In the genomic region with DNA sequence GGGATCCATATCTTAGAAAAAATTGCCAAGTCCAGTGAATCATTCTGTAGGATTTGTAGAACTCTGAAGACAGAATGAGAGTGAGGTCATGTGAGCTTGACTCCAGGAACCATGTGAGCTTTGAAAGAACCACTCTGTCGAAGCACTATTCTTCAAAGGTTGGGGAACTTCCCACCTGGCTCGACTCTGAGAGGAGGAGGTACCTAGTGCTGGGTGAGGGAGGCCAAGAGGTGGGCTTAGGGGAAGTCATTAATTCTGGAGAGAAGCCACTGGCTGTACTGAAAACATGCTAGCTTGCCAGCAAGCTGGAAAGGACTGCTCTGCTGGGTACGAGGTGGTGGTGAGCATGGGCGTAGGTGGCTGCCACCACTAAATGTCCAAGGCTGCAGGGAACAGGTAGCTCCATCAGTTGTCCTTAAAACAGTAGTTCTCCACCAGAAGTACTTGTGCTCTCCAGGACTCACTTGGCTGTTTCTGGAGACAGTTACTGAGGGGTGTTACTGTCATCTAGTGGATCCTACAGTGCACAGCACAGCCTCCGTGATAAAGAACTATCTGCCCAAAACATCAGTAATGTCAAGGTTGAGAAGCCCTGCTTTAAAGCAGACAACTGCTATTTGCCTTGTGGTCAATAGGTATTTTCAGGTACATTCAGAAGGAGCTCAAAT, we compare ENCODE assay signal across 8 cellular contexts. TPM values are rescaled to one million over a fixed set of nuclear protein-coding genes. Genes with fewer than 3 reads are reported as not detected.
DNase-seq lines count a peak whose midpoint lies in the region; TF ChIP-seq lines count a peak whose summit lies in the region.

No MANE protein-coding gene starts in this region.

- H4K8ac ChIP-seq in neuronal stem cell (ENCODE audit: low read depth, low read length): no peak overlapping the region

- POLR2A ChIA-PET in AG04450 (lab: Yijun Ruan, JAX): no interaction called here

- in situ Hi-C loops in GM13976 (cut with MboI; ENCODE audit: low sequenced_read_pairs, unreplicated experiment): no loop called here

- H3K18ac ChIP-seq in neuronal stem cell (ENCODE audit: low read length): no peak overlapping the region

- no peak overlapping the region for H4K91ac ChIP-seq in neuronal stem cell (ENCODE audit: low read depth, low read length, poor library complexity)

- H3K36me3 ChIP-seq in OCI-LY1 (ENCODE audit: insufficient read depth, low read length): no peaks in the 10 kb centered on the region; the same call in 1 of the 2 replicates
- peaks cover 18 to 39% of the 10 kb centered on the region in 2 donors for H3K36me3 ChIP-seq in neuronal stem cell (replicated peaks in 1 of 2; ENCODE audit: control insufficient read depth in 2 of 2, insufficient read depth in 2 of 2, low read length in 2 of 2)

- H3K23ac ChIP-seq in neuronal stem cell (ENCODE audit: low read depth, low read length, poor library complexity): peak overlapping the region; percentile 9

- no peak overlapping the region for H3K9ac ChIP-seq in OCI-LY1 (ENCODE audit: low read length)
- H3K9ac ChIP-seq in neuronal stem cell (ENCODE audit: low read depth, low read length, poor library complexity): no peak overlapping the region

- H3K9me2 ChIP-seq in OCI-LY1 (ENCODE audit: low read depth, low read length): no peaks in the 10 kb centered on the region

- H4K20me1 ChIP-seq in OCI-LY1 (ENCODE audit: insufficient read depth, low read length): no peaks in the 10 kb centered on the region

- no peaks in the 10 kb centered on the region for H3K4me1 ChIP-seq in OCI-LY1 (ENCODE audit: insufficient read depth, low read length, severe bottlenecking)
- no peaks in the 10 kb centered on the region for H3K4me1 ChIP-seq in neuronal stem cell (ENCODE audit: control insufficient read depth in 2 of 2, insufficient read depth in 1 of 2, low read depth in 1 of 2, low read length in 2 of 2)

- H2BK12ac ChIP-seq in neuronal stem cell (ENCODE audit: low read length): no peak overlapping the region

- H3K27ac ChIP-seq in AG04450 (ENCODE audit: low read depth, low read length) (no peak overlapping the region), OCI-LY1 (ENCODE audit: low read depth, low read length, poor library complexity, severe bottlenecking) (no peak overlapping the region), neuronal stem cell (replicated peaks; ENCODE audit: low read length) (no peak overlapping the region)

- no peak overlapping the region for H2BK15ac ChIP-seq in neuronal stem cell (ENCODE audit: low read length)

- DNase-seq in AG04450 (ENCODE audit: low read depth, low spot score): no peak
- peak; percentile 72 for DNase-seq in GM13976 (ENCODE audit: low spot score)
- peak; percentile 39 for DNase-seq in ecto neural progenitor cell (ENCODE audit: low spot score)
- DNase-seq in neuronal stem cell (ENCODE audit: low spot score): no peak
- DNase-seq in effector CD4-positive, alpha-beta T cell: no peak
- no peak for DNase-seq in activated CD4-positive, CD25-positive, alpha-beta regulatory T cell treated with anti-CD3 and anti-CD28 coated beads, Interleukin-2, amount 50 U/mL, for 72 hours
- no peak for DNase-seq in NCI-H2196 (lab: John Stamatoyannopoulos, UW; ENCODE audit: unreplicated experiment)

- H3K4me2 ChIP-seq in OCI-LY1 (ENCODE audit: low read length) (no peak overlapping the region), neuronal stem cell (ENCODE audit: insufficient read depth, low read length, poor library complexity, severe bottlenecking) (no peak overlapping the region)

- H3F3A ChIP-seq in OCI-LY1 (ENCODE audit: insufficient read depth, low read length): no peaks in the 10 kb centered on the region

- H3K27me3 ChIP-seq in AG04450 (ENCODE audit: control insufficient read depth, insufficient read depth, low read length) (no peaks in the 10 kb centered on the region), OCI-LY1 (ENCODE audit: insufficient read depth, low read length) (peaks cover 4% of the 10 kb centered on the region; the same call in 1 of the 2 replicates), neuronal stem cell (ENCODE audit: control insufficient read depth in 3 of 3, insufficient read depth in 3 of 3, low read depth in 1 of 3, low read length in 3 of 3) (no peaks in the 10 kb centered on the region)

- no peak overlapping the region for H2BK120ac ChIP-seq in neuronal stem cell (ENCODE audit: low read depth, low read length)

- H2AFZ ChIP-seq in OCI-LY1 (ENCODE audit: low read length) (no peak overlapping the region), neuronal stem cell (ENCODE audit: low read length) (no peak overlapping the region)

- no peaks in the 10 kb centered on the region for H3K79me2 ChIP-seq in OCI-LY1 (ENCODE audit: insufficient read depth, low read length)

- peaks cover 6% of the 10 kb centered on the region; the same call in 1 of the 2 replicates for H3K9me3 ChIP-seq in AG04450 (ENCODE audit: control insufficient read depth, insufficient read depth, low read length)
- H3K9me3 ChIP-seq in OCI-LY1 (ENCODE audit: low read length): no peaks in the 10 kb centered on the region
- H3K9me3 ChIP-seq in neuronal stem cell (replicated peaks in 1 of 2; ENCODE audit: control insufficient read depth in 2 of 2, insufficient read depth in 1 of 2, low read depth in 1 of 2, low read length in 2 of 2): peaks cover 0 to 3% of the 10 kb centered on the region in 2 donors

- H3K4ac ChIP-seq in neuronal stem cell (ENCODE audit: low read length): no peak overlapping the region

- no peaks in the 10 kb centered on the region for H3K79me1 ChIP-seq in neuronal stem cell (ENCODE audit: low read depth, low read length)

- CTCF ChIA-PET in AG04450 (lab: Charles Lee): interaction anchor here (0.7 to 1.8 kb wide), 4 partner anchors 125 to 632 kb away, joined by 3 to 8 read pairs (median 6); no protein-coding TSS in a partner anchor

- H3K4me3 ChIP-seq in AG04450 (ENCODE audit: low read depth, low read length) (no peak overlapping the region), OCI-LY1 (ENCODE audit: low read depth, low read length, poor library complexity, severe bottlenecking) (no peak overlapping the region), neuronal stem cell (ENCODE audit: low read length in 2 of 2) (no peak overlapping the region)

- no peak overlapping the region for H2AK5ac ChIP-seq in neuronal stem cell (ENCODE audit: low read depth, low read length)

- H3K14ac ChIP-seq in neuronal stem cell (ENCODE audit: low read length): no peak overlapping the region

- peak; percentile 38 for TF ChIP-seq CTCF in AG04450 (IDR thresholded peaks at IDR 0.05; ENCODE audit: low read depth, low read length)
- peak; percentile 68 for TF ChIP-seq CTCF in GM13976 (IDR thresholded peaks at IDR 0.05; ENCODE audit: borderline replicate concordance, control extremely low read depth, extremely low read depth, insufficient read depth, missing control alignments)
- TF ChIP-seq CTCF in OCI-LY1 (IDR thresholded peaks at IDR 0.05; ENCODE audit: low read length): peak; percentile 53

- WGBS in neuronal stem cell (ENCODE audit: extremely low coverage in 2 of 2, insufficient read length in 2 of 2, insufficient replicate concordance in 1 of 2), 2 donors: no CpG with 5 or more reads among the region's 5 CpGs

- no peak overlapping the region for H2BK5ac ChIP-seq in neuronal stem cell (ENCODE audit: low read length)

RNA-seq across cellular contexts. Expression of a gene that starts 34.7 kb away (rescaled TPM):
- polyA plus RNA-seq in AG04450 (2011; rRNA removed): 38.1 and 40.8 TPM in 2 replicates
- polyA minus RNA-seq in AG04450 (2011; rRNA and poly(A)+ RNA removed): 63.6 and 78.2 TPM in 2 replicates
- 1.8 TPM for polyA plus RNA-seq in neuronal stem cell (2013, experiment 1 of 2)
- polyA plus RNA-seq in neuronal stem cell (2013, experiment 2 of 2): 1.9 TPM

Comparison
In these comparisons a context has a peak if more than half of its experiments do, and no peak if none do; other contexts are left out.
1. DNase-seq: peak in GM13976 (single experiment) and ecto neural progenitor cell (single experiment); none in AG04450 (single experiment), neuronal stem cell (single experiment), effector CD4-positive, alpha-beta T cell (single experiment), activated CD4-positive, CD25-positive, alpha-beta regulatory T cell treated with anti-CD3 and anti-CD28 coated beads, Interleukin-2, amount 50 U/mL, for 72 hours (single experiment) and NCI-H2196 (single experiment).
2. Peak in every context shown above with its lines, with median percentiles within 50 percentile points of each other: CTCF ChIP-seq.